ENCODE assay signal across 29 cellular contexts in genomic region chr20:1526896-1527295, GRCh38. TPM values are rescaled to one million over a fixed set of nuclear protein-coding genes. Genes with fewer than 3 reads are reported as not detected.
A peak's percentile ranks its signal among the peaks of the same experiment; 100 is the strongest.
DNase-seq lines count a peak whose midpoint lies in the region; ATAC-seq and TF ChIP-seq lines count a peak whose summit lies in the region.
"Had no signal": no experiment of that assay in that cellular context is flagged by ENCODE, and none has a peak within 500 bp of the region (broad histone marks: within the 10 kb centered on the region; RNA-seq: fewer than 3 reads in every experiment).

No MANE protein-coding gene starts in this region.

- ATAC-seq in PC-3 = no peak
- ATAC-seq in stimulated activated naive CD8-positive, alpha-beta T cell treated with anti-CD3 and anti-CD28 coated beads, Interleukin-15, amount 100 ng/mL, for 72 hours = no peak
- ATAC-seq in GM19395 (IDR thresholded peaks at IDR 0.05; ENCODE audit: unreplicated experiment) = no peak
- no peak for ATAC-seq in HG02642 (IDR thresholded peaks at IDR 0.05; ENCODE audit: poor library complexity, unreplicated experiment)
- ATAC-seq: left lobe of liver, right cardiac atrium had no signal

- peaks cover 37% of the 10 kb centered on the region for H3K4me1 Mint-ChIP-seq in CD14-positive monocyte
- peaks cover 10% of the 10 kb centered on the region for H3K4me1 Mint-ChIP-seq in stimulated activated naive CD8-positive, alpha-beta T cell treated with anti-CD3 and anti-CD28 coated beads, Interleukin-15, amount 100 ng/mL, for 72 hours
- H3K4me1 Mint-ChIP-seq: endodermal cell had no signal

- H3K9me3 Mint-ChIP-seq in CD14-positive monocyte = peaks cover 0 to 5% (median 2%) of the 10 kb centered on the region in 7 donors
- peaks cover 0 to 5% of the 10 kb centered on the region in 2 donors for H3K9me3 Mint-ChIP-seq in stimulated activated naive CD8-positive, alpha-beta T cell treated with anti-CD3 and anti-CD28 coated beads, Interleukin-15, amount 100 ng/mL, for 72 hours
- H3K9me3 Mint-ChIP-seq: endodermal cell had no signal

- POLR2A ChIA-PET in PC-3 (lab: Charles Lee; ENCODE audit: unreplicated experiment) = no interaction called here

- peaks cover 17% of the 10 kb centered on the region; the same call in 1 of the 2 replicates for H3K4me1 ChIP-seq in PC-3 (ENCODE audit: insufficient read depth, low read length)
- H3K4me1 ChIP-seq: esophagus squamous epithelium, tibial nerve had no signal

- no peaks in the 10 kb centered on the region for H3K9me2 ChIP-seq in PC-3 (replicated peaks; ENCODE audit: low read length)

- peak overlapping the region in 6 of 7 donors; percentile 5 to 72 (median 56) for H3K27ac Mint-ChIP-seq in CD14-positive monocyte
- H3K27ac Mint-ChIP-seq in stimulated activated naive CD8-positive, alpha-beta T cell treated with anti-CD3 and anti-CD28 coated beads, Interleukin-15, amount 100 ng/mL, for 72 hours = no peak overlapping the region
- H3K27ac Mint-ChIP-seq: activated naive CD8-positive, alpha-beta T cell; endodermal cell had no signal

- no peak overlapping the region for H2AFZ ChIP-seq in PC-3 (ENCODE audit: low read length)

- TF ChIP-seq CTCF in CD14-positive monocyte (IDR thresholded peaks at IDR 0.05) = no peak
- no peak for TF ChIP-seq CTCF in PC-3 (conservative IDR thresholded peaks at IDR 0.05; ENCODE audit: low read depth, low read length)

- CTCF ChIA-PET in PC-3 (lab: Charles Lee) = interaction anchor here (0.7 kb wide), 1 partner anchor 208 kb away, joined by 3 read pairs; no protein-coding TSS in a partner anchor

- intact Hi-C loops in CD14-positive monocyte (cut with micrococcal nuclease) (no loop called here), PC-3 (cut with micrococcal nuclease) (no loop called here)

- no peaks in the 10 kb centered on the region for H3K79me2 ChIP-seq in PC-3 (ENCODE audit: low read length)

- no peaks in the 10 kb centered on the region for H3K27me3 ChIP-seq in PC-3 (ENCODE audit: low read length)
- H3K27me3 ChIP-seq: BLaER1, MG63, spleen, tibial nerve had no signal

- H3K36me3 Mint-ChIP-seq in CD14-positive monocyte = peaks cover 3 to 10% of the 10 kb centered on the region in 2 donors
- H3K36me3 Mint-ChIP-seq: activated naive CD8-positive, alpha-beta T cell had no signal

- peaks cover 10% of the 10 kb centered on the region for H3F3A ChIP-seq in PC-3 (ENCODE audit: low read length, unreplicated experiment)

- H3K4me3 ChIP-seq in PC-3 (ENCODE audit: low read length) = no peak overlapping the region
- H3K4me3 ChIP-seq: BLaER1, coronary artery, esophagus squamous epithelium, MG63, spleen, tibial nerve had no signal

- H4K20me1 ChIP-seq in PC-3 (ENCODE audit: low read length) = no peaks in the 10 kb centered on the region
- H4K20me1 ChIP-seq: BLaER1 had no signal

- no peak overlapping the region for H3K9ac ChIP-seq in PC-3 (ENCODE audit: low read length)
- H3K9ac ChIP-seq: BLaER1 had no signal

- no peak overlapping the region; the same call in 1 of the 2 replicates for H3K4me2 ChIP-seq in PC-3 (ENCODE audit: low read length)
- H3K4me2 ChIP-seq: BLaER1 had no signal

- no peaks in the 10 kb centered on the region for H3K27me3 Mint-ChIP-seq in CD14-positive monocyte (ENCODE audit: low read depth in 3 of 3)
- H3K27me3 Mint-ChIP-seq in stimulated activated naive CD8-positive, alpha-beta T cell treated with anti-CD3 and anti-CD28 coated beads, Interleukin-15, amount 100 ng/mL, for 72 hours = no peaks in the 10 kb centered on the region
- H3K27me3 Mint-ChIP-seq: activated naive CD8-positive, alpha-beta T cell had no signal

- no peak overlapping the region for H3K27ac ChIP-seq in PC-3 (ENCODE audit: low read length)
- H3K27ac ChIP-seq: BLaER1, coronary artery, esophagus squamous epithelium, tibial nerve had no signal

- DNase-seq in CD14-positive monocyte (ENCODE audit: low spot score) (no peak), HCEC 1CT (peak; percentile 10), PC-3 (peak; percentile 50), fibroblast of peridontal ligament (ENCODE audit: extremely low read depth) (peak; percentile 25)
- no peak for DNase-seq in stimulated activated naive CD8-positive, alpha-beta T cell treated with anti-CD3 and anti-CD28 coated beads, Interleukin-15, amount 100 ng/mL, for 72 hours
- DNase-seq: activated CD4-positive, alpha-beta T cell treated with anti-CD3 and anti-CD28 coated beads for 1 hour; activated effector memory CD4-positive, alpha-beta T cell treated with Interleukin-2 at 50 U/mL for 16 hours; activated T-cell treated with anti-CD3 and anti-CD28 coated beads for 4 hours; anterior cingulate cortex; COR-L47; DND-41; endodermal cell; esophagus squamous epithelium; hippocampal formation; mesendoderm; MG63; posterior cingulate gyrus; right cardiac atrium; SIG-M5; spleen had no signal

- no peaks in the 10 kb centered on the region for H3K36me3 ChIP-seq in PC-3 (ENCODE audit: low read depth, low read length)
- H3K36me3 ChIP-seq: BLaER1, esophagus squamous epithelium, MG63, spleen, tibial nerve had no signal

- H3K4me3 Mint-ChIP-seq in CD14-positive monocyte = peak overlapping the region; percentile 12 to 21
- H3K4me3 Mint-ChIP-seq in stimulated activated naive CD8-positive, alpha-beta T cell treated with anti-CD3 and anti-CD28 coated beads, Interleukin-15, amount 100 ng/mL, for 72 hours = no peak overlapping the region
- H3K4me3 Mint-ChIP-seq: activated naive CD8-positive, alpha-beta T cell; endodermal cell had no signal

- no peaks in the 10 kb centered on the region for H3K9me3 ChIP-seq in PC-3 (ENCODE audit: low read length)
- H3K9me3 ChIP-seq: esophagus squamous epithelium, MG63, spleen, tibial nerve had no signal

- no TSS peak for BruUV-seq in PC-3 (replicated peaks; lab: Mats Ljungman, UMichigan)

RNA-seq across cellular contexts. Expression of gene SIRPD, which starts 30.6 kb away (rescaled TPM):
- 10 to 100 TPM; 12.0 to 13.0 TPM for polyA plus RNA-seq in CD14-positive monocyte
- 0.18 and 0.23 TPM in 2 replicates for total RNA-seq in PC-3 (2014; rRNA removed)
- total RNA-seq: bronchial epithelial cell, endodermal cell, esophagus squamous epithelium, left lobe of liver, NCI-H460, right cardiac atrium, tibial nerve had no signal
- polyA plus RNA-seq: right cardiac atrium had no signal

RNA-seq across cellular contexts. Expression of gene SIRPB2, which starts 35.7 kb away (rescaled TPM):
- polyA plus RNA-seq in CD14-positive monocyte = 10 to 100 TPM; 81.5 to 92.8 TPM
- total RNA-seq in PC-3 (2014; rRNA removed) = 0.52 and 2.1 TPM in 2 replicates
- total RNA-seq: endodermal cell, NCI-H460 had no signal

Comparison
In these comparisons a context has a peak if more than half of its experiments do, and no peak if none do; other contexts are left out.
1. DNase-seq: peak in HCEC 1CT (single experiment), PC-3 (single experiment) and fibroblast of peridontal ligament (single experiment); none in CD14-positive monocyte (single experiment) and stimulated activated naive CD8-positive, alpha-beta T cell treated with anti-CD3 and anti-CD28 coated beads, Interleukin-15, amount 100 ng/mL, for 72 hours (0 of 2).
2. H3K27ac Mint-ChIP-seq: peak in CD14-positive monocyte (6 of 7); none in stimulated activated naive CD8-positive, alpha-beta T cell treated with anti-CD3 and anti-CD28 coated beads, Interleukin-15, amount 100 ng/mL, for 72 hours (0 of 2).
3. H3K4me3 Mint-ChIP-seq: peak in CD14-positive monocyte (2 of 2); none in stimulated activated naive CD8-positive, alpha-beta T cell treated with anti-CD3 and anti-CD28 coated beads, Interleukin-15, amount 100 ng/mL, for 72 hours (0 of 2).